In genomic region chr4:187380181-187380581, GRCh38 we compare ENCODE assay signal across 13 cellular contexts.
DNase-seq lines count a peak whose midpoint lies in the region; ATAC-seq, FAIRE-seq and TF ChIP-seq lines count a peak whose summit lies in the region.
"Had no signal": no experiment of that assay in that cellular context is flagged by ENCODE, and none has a peak within 500 bp of the region (broad histone marks: within the 10 kb centered on the region; RNA-seq: fewer than 3 reads in every experiment).

No MANE protein-coding gene starts in this region.

- H2AFZ ChIP-seq in hepatocyte: no peak overlapping the region

- FAIRE-seq in A549 (lab: Jason Lieb, UNC): no peak

- no peaks in the 10 kb centered on the region for H3K9me3 Mint-ChIP-seq in HFFc6
- H3K9me3 Mint-ChIP-seq in activated CD4-positive, alpha-beta T cell treated with anti-CD3 and anti-CD28 coated beads, Interleukin-2, amount 10 ng/mL, durations not matched to agents 24 days and 14 days: peaks cover 9% of the 10 kb centered on the region

- H3K27ac Mint-ChIP-seq in HFFc6: no peak overlapping the region
- H3K27ac Mint-ChIP-seq in activated CD4-positive, alpha-beta T cell treated with anti-CD3 and anti-CD28 coated beads, Interleukin-2, amount 10 ng/mL, durations not matched to agents 24 days and 14 days: no peak overlapping the region
- H3K27ac Mint-ChIP-seq: dendritic cell treated with granulocyte-macrophage colony-stimulating factor and Interleukin-4, amounts not matched to agents 40 ng/mL and 50 ng/mL, for 4 days; stimulated activated memory B cell treated with anti-CD40 and anti-IgM and Interleukin-4, amounts not matched to agents 10 μg/mL and 1 μg/mL and 100 μg/mL, for 72 hours had no signal

- intact Hi-C loops in left cardiac atrium (cut with DNase I) (no loop called here), heart left ventricle (cut with DNase I) (no loop called here)
- intact Hi-C loops in activated CD4-positive, alpha-beta T cell treated with anti-CD3 and anti-CD28 coated beads, Interleukin-2, amount 10 ng/mL, durations not matched to agents 24 days and 14 days (cut with micrococcal nuclease): no loop called here

- no peak for TF ChIP-seq EP300 in A549 (IDR thresholded peaks at IDR 0.05)

- TF ChIP-seq POLR2A in A549 (IDR thresholded peaks at IDR 0.05; ENCODE audit: low read length) (no peak), heart left ventricle (IDR thresholded peaks at IDR 0.05) (no peak)

- H3K4me3 ChIP-seq in A549 (no peak overlapping the region), SJCRH30 (no peak overlapping the region), hepatocyte (no peak overlapping the region), heart left ventricle (no peak overlapping the region)

- 0 out of 5 replicates have a peak, but pooled peaks of 1 of the 2 experiments have one; percentile 15 for TF ChIP-seq RAD21 in A549 (conservative IDR thresholded peaks at IDR 0.05 in 1 of 2, IDR thresholded peaks at IDR 0.05 in 1 of 2)

- no peaks in the 10 kb centered on the region for H3K36me3 ChIP-seq in SJCRH30
- H3K36me3 ChIP-seq in hepatocyte (replicated peaks; ENCODE audit: insufficient read depth, low read depth): no peaks in the 10 kb centered on the region
- no peaks in the 10 kb centered on the region for H3K36me3 ChIP-seq in heart left ventricle

- H3K9me2 ChIP-seq in hepatocyte (replicated peaks; ENCODE audit: insufficient read depth): no peaks in the 10 kb centered on the region

- peak in 1 of 2 experiments; percentile 43 for DNase-seq in A549 (ENCODE audit: low read depth in 1 of 2, low spot score in 1 of 2)
- peak; percentile 24 for DNase-seq in HFFc6
- DNase-seq in SJCRH30: peak; percentile 9 to 45
- peak; percentile 16 for DNase-seq in hepatocyte (ENCODE audit: low spot score)
- no peak for DNase-seq in NCI-H1105 (lab: John Stamatoyannopoulos, UW)
- DNase-seq in left cardiac atrium: no peak
- no peak for DNase-seq in activated CD4-positive, alpha-beta T cell treated with anti-CD3 and anti-CD28 coated beads, Interleukin-2, amount 10 ng/mL, durations not matched to agents 24 days and 14 days
- no peak for DNase-seq in heart left ventricle
- DNase-seq: activated T-cell treated with anti-CD3 and anti-CD28 coated beads for 4 hours, C1 segment of cervical spinal cord had no signal

- H3K79me2 ChIP-seq in hepatocyte: no peaks in the 10 kb centered on the region

- H3K9me3 ChIP-seq in A549 (no peaks in the 10 kb centered on the region), SJCRH30 (replicated peaks) (no peaks in the 10 kb centered on the region), hepatocyte (ENCODE audit: low read depth) (no peaks in the 10 kb centered on the region), heart left ventricle (peaks cover 0 to 13% (median under 1%) of the 10 kb centered on the region in 12 donors)

- H3K27me3 ChIP-seq in SJCRH30: no peaks in the 10 kb centered on the region
- no peaks in the 10 kb centered on the region for H3K27me3 ChIP-seq in hepatocyte
- H3K27me3 ChIP-seq in heart left ventricle: no peaks in the 10 kb centered on the region

- TF ChIP-seq CTCF in A549 (IDR thresholded peaks at IDR 0.05): no peak
- TF ChIP-seq CTCF in HFFc6 (IDR thresholded peaks at IDR 0.05): peak; percentile 64
- TF ChIP-seq CTCF in hepatocyte (IDR thresholded peaks at IDR 0.05; ENCODE audit: poor library complexity): no peak
- TF ChIP-seq CTCF in heart left ventricle (IDR thresholded peaks at IDR 0.05): no peak

- ATAC-seq in A549 (peak; percentile 62 to 74; a peak in 5 of 6 replicates), left cardiac atrium (no peak), heart left ventricle (no peak)
- ATAC-seq: sciatic nerve; stimulated activated memory B cell treated with anti-CD40 and anti-IgM and Interleukin-4, amounts not matched to agents 10 μg/mL and 1 μg/mL and 100 μg/mL, for 72 hours had no signal

- peaks cover 8% of the 10 kb centered on the region for H3K4me1 Mint-ChIP-seq in HFFc6 (ENCODE audit: low read depth)
- H3K4me1 Mint-ChIP-seq in activated CD4-positive, alpha-beta T cell treated with anti-CD3 and anti-CD28 coated beads, Interleukin-2, amount 10 ng/mL, durations not matched to agents 24 days and 14 days: no peaks in the 10 kb centered on the region
- H3K4me1 Mint-ChIP-seq: stimulated activated memory B cell treated with anti-CD40 and anti-IgM and Interleukin-4, amounts not matched to agents 10 μg/mL and 1 μg/mL and 100 μg/mL, for 72 hours had no signal

- CTCF ChIA-PET in A549 (lab: Yijun Ruan, JAX): interaction anchor here (0.5 kb wide), 1 partner anchor 1025 kb away, joined by 3 read pairs; no protein-coding TSS in a partner anchor

- H3K27me3 Mint-ChIP-seq in HFFc6 (ENCODE audit: insufficient read depth): no peaks in the 10 kb centered on the region
- no peaks in the 10 kb centered on the region for H3K27me3 Mint-ChIP-seq in activated CD4-positive, alpha-beta T cell treated with anti-CD3 and anti-CD28 coated beads, Interleukin-2, amount 10 ng/mL, durations not matched to agents 24 days and 14 days
- H3K27me3 Mint-ChIP-seq: dendritic cell treated with granulocyte-macrophage colony-stimulating factor and Interleukin-4, amounts not matched to agents 40 ng/mL and 50 ng/mL, for 4 days; stimulated activated memory B cell treated with anti-CD40 and anti-IgM and Interleukin-4, amounts not matched to agents 10 μg/mL and 1 μg/mL and 100 μg/mL, for 72 hours had no signal

- no peaks in the 10 kb centered on the region for H4K20me1 ChIP-seq in hepatocyte (ENCODE audit: insufficient read depth, poor library complexity, severe bottlenecking)

- H3K4me1 ChIP-seq in A549 (no peaks in the 10 kb centered on the region), SJCRH30 (no peaks in the 10 kb centered on the region), hepatocyte (ENCODE audit: insufficient read depth) (no peaks in the 10 kb centered on the region), heart left ventricle (no peaks in the 10 kb centered on the region)

- H3K27ac ChIP-seq in A549 (no peak overlapping the region), SJCRH30 (no peak overlapping the region), hepatocyte (no peak overlapping the region), heart left ventricle (no peak overlapping the region)

- H3K4me2 ChIP-seq in A549 (no peak overlapping the region), hepatocyte (no peak overlapping the region)

- POLR2A ChIA-PET in A549 (lab: Yijun Ruan, JAX): no interaction called here

- no peak overlapping the region for H3K4me3 Mint-ChIP-seq in HFFc6
- no peak overlapping the region for H3K4me3 Mint-ChIP-seq in activated CD4-positive, alpha-beta T cell treated with anti-CD3 and anti-CD28 coated beads, Interleukin-2, amount 10 ng/mL, durations not matched to agents 24 days and 14 days
- H3K4me3 Mint-ChIP-seq: dendritic cell treated with granulocyte-macrophage colony-stimulating factor and Interleukin-4, amounts not matched to agents 40 ng/mL and 50 ng/mL, for 4 days; stimulated activated memory B cell treated with anti-CD40 and anti-IgM and Interleukin-4, amounts not matched to agents 10 μg/mL and 1 μg/mL and 100 μg/mL, for 72 hours had no signal

- WGBS in A549 (ENCODE audit: missing lambda C conversion rate): 74% methylated on average over 4 of the region's 4 CpGs
- WGBS in hepatocyte (ENCODE audit: low lambda C conversion rate, missing lambda C conversion rate): 81% methylated on average over 4 of the region's 4 CpGs
- 80 to 85% (median 83%) methylated on average over 4 of the region's 4 CpGs for WGBS in heart left ventricle, 4 donors

- H3K36me3 Mint-ChIP-seq in HFFc6 (ENCODE audit: low read depth): no peaks in the 10 kb centered on the region; the same call in 1 of the 2 replicates
- no peaks in the 10 kb centered on the region for H3K36me3 Mint-ChIP-seq in activated CD4-positive, alpha-beta T cell treated with anti-CD3 and anti-CD28 coated beads, Interleukin-2, amount 10 ng/mL, durations not matched to agents 24 days and 14 days (ENCODE audit: low read depth)
- H3K36me3 Mint-ChIP-seq: stimulated activated memory B cell treated with anti-CD40 and anti-IgM and Interleukin-4, amounts not matched to agents 10 μg/mL and 1 μg/mL and 100 μg/mL, for 72 hours had no signal

TF ChIP-seq in A549, 52 proteins besides CTCF, POLR2A, EP300 and RAD21:
- TF ChIP-seq ATOH8 (CRISPR knock-in tag; IDR thresholded peaks at IDR 0.05; ENCODE audit: low read depth) (no peak), PHF8 (IDR thresholded peaks at IDR 0.05; ENCODE audit: borderline replicate concordance, low read depth) (no peak), SREBF2 (IDR thresholded peaks at IDR 0.05) (no peak), ZC3H11A (IDR thresholded peaks at IDR 0.05) (no peak), EHF (CRISPR knock-in tag; IDR thresholded peaks at IDR 0.05) (no peak), HES2 (IDR thresholded peaks at IDR 0.05) (no peak), HEYL (CRISPR knock-in tag; IDR thresholded peaks at IDR 0.05) (no peak), KDM5A (IDR thresholded peaks at IDR 0.05) (no peak), HOXB13 (CRISPR knock-in tag; IDR thresholded peaks at IDR 0.05; ENCODE audit: low read depth) (no peak), ZSCAN20 (CRISPR knock-in tag; IDR thresholded peaks at IDR 0.05) (no peak), TP53 (CRISPR knock-in tag; IDR thresholded peaks at IDR 0.05) (no peak), KDM1A (IDR thresholded peaks at IDR 0.05; ENCODE audit: low read depth) (no peak), BCL3 (IDR thresholded peaks at IDR 0.05) (no peak), EHMT2 (IDR thresholded peaks at IDR 0.05; ENCODE audit: low read depth) (no peak), TFCP2L1 (CRISPR knock-in tag; IDR thresholded peaks at IDR 0.05) (no peak)

Comparison
In these comparisons a context has a peak if more than half of its experiments do, and no peak if none do; other contexts are left out.
1. ATAC-seq: peak in A549 (2 of 2); none in left cardiac atrium (0 of 2) and heart left ventricle (0 of 4).
2. DNase-seq: peak in HFFc6 (single experiment), SJCRH30 (2 of 2) and hepatocyte (single experiment); none in NCI-H1105 (single experiment), left cardiac atrium (single experiment), activated CD4-positive, alpha-beta T cell treated with anti-CD3 and anti-CD28 coated beads, Interleukin-2, amount 10 ng/mL, durations not matched to agents 24 days and 14 days (single experiment) and heart left ventricle (0 of 5).